In genomic region chr16:3841729-3842508, GRCh38 we compare ENCODE assay signal across 26 cellular contexts. TPM values are rescaled to one million over a fixed set of nuclear protein-coding genes. Genes with fewer than 3 reads are reported as not detected.
DNase-seq lines count a peak whose midpoint lies in the region; ATAC-seq, FAIRE-seq and TF ChIP-seq lines count a peak whose summit lies in the region.
"Had no signal": no experiment of that assay in that cellular context is flagged by ENCODE, and none has a peak within 500 bp of the region (broad histone marks: within the 10 kb centered on the region; RNA-seq: fewer than 3 reads in every experiment).

No MANE protein-coding gene starts in this region.

- H4K20me1 ChIP-seq in Karpas-422 (ENCODE audit: insufficient read depth, low read depth, low read length) (no peaks in the 10 kb centered on the region), hepatocyte (ENCODE audit: insufficient read depth, poor library complexity, severe bottlenecking) (peaks cover 96% of the 10 kb centered on the region)

- H3K27ac Mint-ChIP-seq in activated CD8-positive, alpha-beta T cell treated with anti-CD3 and anti-CD28 coated beads for 36 hours = peak overlapping the region; percentile 39
- H3K27ac Mint-ChIP-seq in activated CD8-positive, alpha-beta T cell treated with anti-CD3 and anti-CD28 coated beads, Interleukin-2, amount 10 ng/mL, durations not matched to agents 7 days and 5 days = no peak overlapping the region
- H3K27ac Mint-ChIP-seq: activated naive CD4-positive, alpha-beta T cell treated with anti-CD3 and anti-CD28 coated beads, Interleukin-2, amount 50 U/mL, for 24 hours; stimulated activated naive CD8-positive, alpha-beta T cell treated with anti-CD3 and anti-CD28 coated beads, Interleukin-15, Interleukin-2, amounts not matched to agents 100 ng/mL and 50 ng/mL, for 24 hours had no signal

- H3K4me1 ChIP-seq in Karpas-422 (ENCODE audit: low read length) = peaks cover 30% of the 10 kb centered on the region
- peaks cover 28 to 38% of the 10 kb centered on the region in 2 experiments for H3K4me1 ChIP-seq in neutrophil (ENCODE audit: control insufficient read depth in 1 of 2, insufficient read depth in 1 of 2, low read depth in 1 of 2, low read length in 1 of 2)
- H3K4me1 ChIP-seq in hepatocyte (ENCODE audit: insufficient read depth) = peaks cover 3% of the 10 kb centered on the region

- H3K4me1 Mint-ChIP-seq in activated CD8-positive, alpha-beta T cell treated with anti-CD3 and anti-CD28 coated beads for 36 hours (ENCODE audit: low read depth) = peaks cover 49% of the 10 kb centered on the region
- H3K4me1 Mint-ChIP-seq in activated CD8-positive, alpha-beta T cell treated with anti-CD3 and anti-CD28 coated beads, Interleukin-2, amount 10 ng/mL, durations not matched to agents 7 days and 5 days (ENCODE audit: low read depth) = peaks cover 2% of the 10 kb centered on the region

- H3K9me2 ChIP-seq in Karpas-422 (replicated peaks; ENCODE audit: insufficient read depth, low read length) = no peaks in the 10 kb centered on the region
- no peaks in the 10 kb centered on the region for H3K9me2 ChIP-seq in hepatocyte (replicated peaks; ENCODE audit: insufficient read depth)

- intact Hi-C loops in activated CD8-positive, alpha-beta T cell treated with anti-CD3 and anti-CD28 coated beads for 36 hours (cut with micrococcal nuclease) = no loop called here

- no peaks in the 10 kb centered on the region for H3K27me3 ChIP-seq in Karpas-422 (ENCODE audit: low read length)
- no peaks in the 10 kb centered on the region for H3K27me3 ChIP-seq in bronchial epithelial cell (ENCODE audit: control insufficient read depth, insufficient read depth, low read length)
- H3K27me3 ChIP-seq in neutrophil = no peaks in the 10 kb centered on the region
- H3K27me3 ChIP-seq in hepatocyte = no peaks in the 10 kb centered on the region
- H3K27me3 ChIP-seq: body of pancreas, MG63, upper lobe of right lung had no signal

- no peak for DNase-seq in activated CD8-positive, alpha-beta T cell treated with anti-CD3 and anti-CD28 coated beads for 36 hours
- no peak for DNase-seq in activated CD8-positive, alpha-beta T cell treated with anti-CD3 and anti-CD28 coated beads, Interleukin-2, amount 10 ng/mL, durations not matched to agents 7 days and 5 days
- DNase-seq in Karpas-422 (peak; percentile 68), bronchial epithelial cell (ENCODE audit: low read depth) (peak; percentile 47), mucosa of gallbladder (ENCODE audit: low spot score) (no peak), hepatocyte (ENCODE audit: low spot score) (no peak)
- DNase-seq: activated CD4-positive, alpha-beta T cell treated with anti-CD3 and anti-CD28 coated beads, Interleukin-2, amount 50 U/mL, for 4 hours; activated T-cell treated with anti-CD3 and anti-CD28 coated beads, Interleukin-2, amount 50 U/mL, for 48 hours; body of pancreas; C1 segment of cervical spinal cord; DMS79; MG63; NCI-H187 treated with DMSO at 0.1 percent for 48 hours; PC-3; retina; stimulated activated CD4-positive, alpha-beta T cell treated with anti-CD3 and anti-CD28 coated beads, Interleukin-15, amount 100 ng/mL, for 24 hours; upper lobe of right lung had no signal

- 70% methylated on average over 10 of the region's 10 CpGs for WGBS in hepatocyte (ENCODE audit: low lambda C conversion rate, missing lambda C conversion rate)

- ATAC-seq in activated CD8-positive, alpha-beta T cell treated with anti-CD3 and anti-CD28 coated beads for 36 hours = no peak
- no peak for ATAC-seq in activated CD8-positive, alpha-beta T cell treated with anti-CD3 and anti-CD28 coated beads, Interleukin-2, amount 10 ng/mL, durations not matched to agents 7 days and 5 days
- ATAC-seq in SK-N-SH treated with all-trans-retinoic acid at 6 μM for 48 hours = no peak
- ATAC-seq: body of pancreas, esophagus mucosa, PC-3, upper lobe of right lung had no signal

- H3K9me3 Mint-ChIP-seq in activated CD8-positive, alpha-beta T cell treated with anti-CD3 and anti-CD28 coated beads for 36 hours = no peaks in the 10 kb centered on the region
- no peaks in the 10 kb centered on the region for H3K9me3 Mint-ChIP-seq in activated CD8-positive, alpha-beta T cell treated with anti-CD3 and anti-CD28 coated beads, Interleukin-2, amount 10 ng/mL, durations not matched to agents 7 days and 5 days (ENCODE audit: insufficient read depth)
- H3K9me3 Mint-ChIP-seq: activated naive CD4-positive, alpha-beta T cell treated with anti-CD3 and anti-CD28 coated beads, Interleukin-2, amount 50 U/mL, for 24 hours; neural crest cell; stimulated activated naive CD8-positive, alpha-beta T cell treated with anti-CD3 and anti-CD28 coated beads, Interleukin-15, Interleukin-2, amounts not matched to agents 100 ng/mL and 50 ng/mL, for 24 hours had no signal

- CTCF ChIA-PET in activated CD8-positive, alpha-beta T cell treated with anti-CD3 and anti-CD28 coated beads for 36 hours (lab: Charles Lee) = no interaction called here
- CTCF ChIA-PET in activated CD8-positive, alpha-beta T cell treated with anti-CD3 and anti-CD28 coated beads, Interleukin-2, amount 10 ng/mL, durations not matched to agents 7 days and 5 days (lab: Charles Lee) = no interaction called here

- H3K4me3 Mint-ChIP-seq in activated CD8-positive, alpha-beta T cell treated with anti-CD3 and anti-CD28 coated beads for 36 hours = no peak overlapping the region
- no peak overlapping the region for H3K4me3 Mint-ChIP-seq in activated CD8-positive, alpha-beta T cell treated with anti-CD3 and anti-CD28 coated beads, Interleukin-2, amount 10 ng/mL, durations not matched to agents 7 days and 5 days
- H3K4me3 Mint-ChIP-seq: neural crest cell; stimulated activated naive CD8-positive, alpha-beta T cell treated with anti-CD3 and anti-CD28 coated beads, Interleukin-15, Interleukin-2, amounts not matched to agents 100 ng/mL and 50 ng/mL, for 24 hours had no signal

- H3K9me3 ChIP-seq in Karpas-422 (ENCODE audit: low read length) (no peaks in the 10 kb centered on the region), neutrophil (no peaks in the 10 kb centered on the region), hepatocyte (ENCODE audit: low read depth) (no peaks in the 10 kb centered on the region)
- H3K9me3 ChIP-seq: body of pancreas, MG63, upper lobe of right lung had no signal

- peak overlapping the region; percentile 35 for H3K4me2 ChIP-seq in Karpas-422 (ENCODE audit: low read depth, low read length, poor library complexity, severe bottlenecking)
- H3K4me2 ChIP-seq in hepatocyte = no peak overlapping the region

- no peak for FAIRE-seq in bronchial epithelial cell (lab: Jason Lieb, UNC)
- FAIRE-seq: A204.1, TTC549 had no signal

- H3K9ac ChIP-seq in Karpas-422 (ENCODE audit: low read length) = 0 out of 2 replicates have a peak overlapping the region, but pooled peaks have one; percentile 12

- TF ChIP-seq CTCF in activated CD8-positive, alpha-beta T cell treated with anti-CD3 and anti-CD28 coated beads for 36 hours (IDR thresholded peaks at IDR 0.05) = no peak
- no peak for TF ChIP-seq CTCF in bronchial epithelial cell (IDR thresholded peaks at IDR 0.05; ENCODE audit: insufficient read depth, low read length, severe bottlenecking)
- TF ChIP-seq CTCF in neutrophil (IDR thresholded peaks at IDR 0.05) = no peak
- TF ChIP-seq CTCF in hepatocyte (IDR thresholded peaks at IDR 0.05; ENCODE audit: poor library complexity) = no peak

- H3K27me3 Mint-ChIP-seq in activated CD8-positive, alpha-beta T cell treated with anti-CD3 and anti-CD28 coated beads for 36 hours = no peaks in the 10 kb centered on the region
- H3K27me3 Mint-ChIP-seq in activated CD8-positive, alpha-beta T cell treated with anti-CD3 and anti-CD28 coated beads, Interleukin-2, amount 10 ng/mL, durations not matched to agents 7 days and 5 days (ENCODE audit: low read depth) = no peaks in the 10 kb centered on the region
- H3K27me3 Mint-ChIP-seq: activated naive CD4-positive, alpha-beta T cell treated with anti-CD3 and anti-CD28 coated beads, Interleukin-2, amount 50 U/mL, for 24 hours; stimulated activated naive CD8-positive, alpha-beta T cell treated with anti-CD3 and anti-CD28 coated beads, Interleukin-15, Interleukin-2, amounts not matched to agents 100 ng/mL and 50 ng/mL, for 24 hours had no signal

- H3K36me3 ChIP-seq in Karpas-422 (ENCODE audit: insufficient read depth, low read length) (peaks cover 17% of the 10 kb centered on the region), bronchial epithelial cell (ENCODE audit: control insufficient read depth, insufficient read depth, low read length) (no peaks in the 10 kb centered on the region), neutrophil (peaks cover 12% of the 10 kb centered on the region), hepatocyte (replicated peaks; ENCODE audit: insufficient read depth, low read depth) (no peaks in the 10 kb centered on the region)
- H3K36me3 ChIP-seq: upper lobe of right lung had no signal

- POLR2A ChIA-PET in activated CD8-positive, alpha-beta T cell treated with anti-CD3 and anti-CD28 coated beads for 36 hours (lab: Charles Lee) = interaction anchor here (0.9 kb wide), 1 partner anchor 12 kb away, joined by 3 read pairs; no protein-coding TSS in a partner anchor
- POLR2A ChIA-PET in activated CD8-positive, alpha-beta T cell treated with anti-CD3 and anti-CD28 coated beads, Interleukin-2, amount 10 ng/mL, durations not matched to agents 7 days and 5 days (lab: Charles Lee) = no interaction called here

- H3K27ac ChIP-seq in Karpas-422 (ENCODE audit: low read length) = peak overlapping the region; percentile 20
- peak overlapping the region; percentile 79 for H3K27ac ChIP-seq in neutrophil
- H3K27ac ChIP-seq in hepatocyte = no peak overlapping the region
- H3K27ac ChIP-seq: body of pancreas, upper lobe of right lung had no signal

- H3K4me3 ChIP-seq in Karpas-422 (ENCODE audit: low read length) (no peak overlapping the region), bronchial epithelial cell (ENCODE audit: low read depth, low read length) (no peak overlapping the region), neutrophil (ENCODE audit: low read depth in 1 of 2, low read length in 1 of 2) (peak overlapping the region; percentile 2 to 12), hepatocyte (no peak overlapping the region)
- H3K4me3 ChIP-seq: body of pancreas, lung, MG63, upper lobe of right lung had no signal

- H3K79me2 ChIP-seq in Karpas-422 (ENCODE audit: low read length) (peaks cover 97% of the 10 kb centered on the region), hepatocyte (peaks cover 98% of the 10 kb centered on the region)

- H2AFZ ChIP-seq in Karpas-422 (ENCODE audit: low read length) (no peak overlapping the region), hepatocyte (no peak overlapping the region)

- no peaks in the 10 kb centered on the region for H3K36me3 Mint-ChIP-seq in activated CD8-positive, alpha-beta T cell treated with anti-CD3 and anti-CD28 coated beads for 36 hours (ENCODE audit: low read depth)
- H3K36me3 Mint-ChIP-seq in activated CD8-positive, alpha-beta T cell treated with anti-CD3 and anti-CD28 coated beads, Interleukin-2, amount 10 ng/mL, durations not matched to agents 7 days and 5 days (ENCODE audit: low read depth) = peaks cover 6% of the 10 kb centered on the region
- H3K36me3 Mint-ChIP-seq: activated naive CD4-positive, alpha-beta T cell treated with anti-CD3 and anti-CD28 coated beads, Interleukin-2, amount 50 U/mL, for 24 hours had no signal

RNA-seq across cellular contexts. Expression of gene CREBBP, which starts 38.6 kb away (rescaled TPM):
- 10 to 100 TPM; 27.9 to 33.5 TPM for total RNA-seq in activated CD8-positive, alpha-beta T cell treated with anti-CD3 and anti-CD28 coated beads for 36 hours
- 10 to 100 TPM; 51.8 to 55.8 TPM for total RNA-seq in activated CD8-positive, alpha-beta T cell treated with anti-CD3 and anti-CD28 coated beads, Interleukin-2, amount 10 ng/mL, durations not matched to agents 7 days and 5 days
- total RNA-seq in Karpas-422 (2014; rRNA removed; shearing (Covaris generic); ENCODE audit: low replicate concordance) = 26.4 and 32.9 TPM in 2 replicates
- 7.4 and 12.8 TPM in 2 replicates for total RNA-seq in bronchial epithelial cell
- 74.6 TPM for total RNA-seq in mucosa of gallbladder
- 18.9 and 30.8 TPM in 2 replicates for total RNA-seq in hepatocyte
- polyA plus RNA-seq in hepatocyte = 31.5 and 32.7 TPM in 2 replicates

Comparison
In these comparisons a context has a peak if more than half of its experiments do, and no peak if none do; other contexts are left out.
1. DNase-seq: peak in Karpas-422 (single experiment) and bronchial epithelial cell (single experiment); none in activated CD8-positive, alpha-beta T cell treated with anti-CD3 and anti-CD28 coated beads for 36 hours (single experiment), activated CD8-positive, alpha-beta T cell treated with anti-CD3 and anti-CD28 coated beads, Interleukin-2, amount 10 ng/mL, durations not matched to agents 7 days and 5 days (single experiment), mucosa of gallbladder (single experiment) and hepatocyte (single experiment).
2. H3K4me3 ChIP-seq: peak in neutrophil (2 of 2); none in Karpas-422 (single experiment), bronchial epithelial cell (single experiment) and hepatocyte (single experiment).